ENCODE assay signal across 10 cellular contexts in the genomic region with DNA sequence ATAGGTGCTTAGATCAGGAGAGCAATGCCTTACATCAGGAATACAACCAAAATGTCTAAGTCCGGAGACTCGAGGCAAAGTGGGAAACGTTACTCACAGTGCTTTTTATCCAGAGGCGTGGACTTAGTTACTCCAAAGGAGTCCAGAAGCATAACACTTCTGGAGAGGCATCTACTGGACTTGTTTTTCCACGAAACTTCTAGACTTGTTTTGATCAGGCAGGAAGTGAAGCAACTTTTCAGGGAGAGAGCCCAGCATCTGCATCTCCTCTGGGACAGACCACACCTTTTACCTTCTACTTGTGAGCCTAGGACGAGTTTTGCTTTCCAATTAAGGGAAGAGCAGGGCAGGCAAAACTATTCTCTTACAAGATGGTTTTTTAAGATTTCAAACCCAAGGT. TPM values are rescaled to one million over a fixed set of nuclear protein-coding genes. Genes with fewer than 3 reads are reported as not detected.
DNase-seq lines count a peak whose midpoint lies in the region; TF ChIP-seq lines count a peak whose summit lies in the region.
"Had no signal": no experiment of that assay in that cellular context is flagged by ENCODE, and none has a peak within 500 bp of the region (broad histone marks: within the 10 kb centered on the region; RNA-seq: fewer than 3 reads in every experiment).

No MANE protein-coding gene starts in this region.

- H3K4me1 ChIP-seq in endodermal cell (ENCODE audit: control insufficient read depth, insufficient read depth, low read length): peaks cover 4% of the 10 kb centered on the region

- H3K9ac ChIP-seq in endodermal cell (ENCODE audit: extremely low read depth, low read length, poor library complexity, severe bottlenecking): no peak overlapping the region

- H3K27me3 Mint-ChIP-seq in endodermal cell (ENCODE audit: insufficient read depth) (peaks cover 23% of the 10 kb centered on the region), neural crest cell (ENCODE audit: low read depth) (peaks cover 55% of the 10 kb centered on the region)

- H3K36me3 Mint-ChIP-seq in endodermal cell (ENCODE audit: low read depth): no peaks in the 10 kb centered on the region
- H3K36me3 Mint-ChIP-seq in neural crest cell (ENCODE audit: low read depth): no peaks in the 10 kb centered on the region

- H3K36me3 ChIP-seq in endodermal cell (ENCODE audit: control insufficient read depth, insufficient read depth, low read length): no peaks in the 10 kb centered on the region
- H3K36me3 ChIP-seq: upper lobe of right lung had no signal

- peaks cover 20% of the 10 kb centered on the region for H3K27me3 ChIP-seq in endodermal cell (ENCODE audit: control insufficient read depth, insufficient read depth, low read length, poor library complexity, severe bottlenecking)
- H3K27me3 ChIP-seq: dorsolateral prefrontal cortex, upper lobe of right lung had no signal

- H3K9me3 ChIP-seq in endodermal cell (ENCODE audit: control insufficient read depth, low read length): no peaks in the 10 kb centered on the region
- H3K9me3 ChIP-seq: upper lobe of right lung had no signal

- no peaks in the 10 kb centered on the region for H3K9me3 Mint-ChIP-seq in endodermal cell
- no peaks in the 10 kb centered on the region for H3K9me3 Mint-ChIP-seq in neural crest cell

- H3K4me3 Mint-ChIP-seq in endodermal cell (peak overlapping the region; percentile 71), neural crest cell (peak overlapping the region; percentile 81)

- WGBS in endodermal cell (ENCODE audit: insufficient coverage in 1 of 2, insufficient read length in 1 of 2), 2 experiments: 69 to 72% methylated on average over 5 to 6 of the region's 6 CpGs

- no peak overlapping the region for H3K27ac ChIP-seq in endodermal cell (ENCODE audit: low read depth, low read length)

- H3K4me3 ChIP-seq in endodermal cell (ENCODE audit: low read length): no peak overlapping the region

- H3K4me1 Mint-ChIP-seq in endodermal cell (peaks cover 44% of the 10 kb centered on the region), neural crest cell (peaks cover 20% of the 10 kb centered on the region)

- DNase-seq in ELR (ENCODE audit: low read depth): peak; percentile 40
- DNase-seq in OCI-M1 (lab: John Stamatoyannopoulos, UW): peak; percentile 25
- DNase-seq in endodermal cell: no peak
- DNase-seq in neural crest cell (ENCODE audit: low read depth, low spot score): no peak
- no peak for DNase-seq in stimulated activated CD4-positive, alpha-beta T cell treated with anti-CD3 and anti-CD28 coated beads, Interleukin-4, amount 100 ng/mL, for 4 hours
- no peak for DNase-seq in mucosa of gallbladder (ENCODE audit: low spot score)
- no peak for DNase-seq in KG1 (lab: John Stamatoyannopoulos, UW)
- no peak for DNase-seq in NCI-H526 treated with DMSO at 0.1 percent for 48 hours (lab: John Stamatoyannopoulos, UW)
- DNase-seq: dorsolateral prefrontal cortex, upper lobe of right lung had no signal

- TF ChIP-seq CTCF in endodermal cell (conservative IDR thresholded peaks at IDR 0.05) (no peak), neural crest cell (conservative IDR thresholded peaks at IDR 0.05) (no peak)

- H3K27ac Mint-ChIP-seq in endodermal cell: no peak overlapping the region
- no peak overlapping the region for H3K27ac Mint-ChIP-seq in neural crest cell (ENCODE audit: unreplicated experiment)

RNA-seq across cellular contexts. Expression of gene TJP2, which starts 1.2 kb away (rescaled TPM):
- total RNA-seq in endodermal cell (10 to 100 TPM; 45.1 to 53.0 TPM), neural crest cell (24.0 and 27.8 TPM in 2 replicates), mucosa of gallbladder (116 TPM)
- 25.6 TPM for polyA plus RNA-seq in endodermal cell (2013, experiment 1 of 2)
- 21.9 TPM for polyA plus RNA-seq in endodermal cell (2013, experiment 2 of 2)

Comparison
In these comparisons a context has a peak if more than half of its experiments do, and no peak if none do; other contexts are left out.
1. DNase-seq: peak in ELR (single experiment) and OCI-M1 (single experiment); none in endodermal cell (single experiment), neural crest cell (single experiment), stimulated activated CD4-positive, alpha-beta T cell treated with anti-CD3 and anti-CD28 coated beads, Interleukin-4, amount 100 ng/mL, for 4 hours (0 of 2), mucosa of gallbladder (single experiment), KG1 (single experiment) and NCI-H526 treated with DMSO at 0.1 percent for 48 hours (single experiment).